In the genomic region with DNA sequence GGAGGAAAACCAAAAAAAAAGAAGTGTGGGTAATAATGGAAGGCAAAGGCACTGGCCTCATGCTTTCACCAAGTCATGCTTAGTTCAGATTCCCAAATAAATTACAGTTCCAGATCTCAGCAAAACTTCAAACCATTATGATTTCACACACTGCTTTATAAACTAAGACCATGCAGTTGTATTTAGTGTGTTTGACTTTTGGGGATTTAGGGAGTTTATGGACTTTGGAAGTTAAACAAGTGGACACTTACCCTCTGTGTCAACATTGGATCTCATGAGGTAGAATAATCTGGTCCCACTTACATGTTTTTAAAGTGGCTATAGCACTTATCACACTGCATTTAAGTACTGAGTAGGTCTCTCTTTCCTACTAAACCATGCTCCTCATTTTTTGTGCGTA, we compare ENCODE assay signal across 1 cellular context.
TF ChIP-seq lines count a peak whose summit lies in the region.

No MANE protein-coding gene starts in this region.

TF ChIP-seq in HepG2, 621 proteins besides CTCF, POLR2A, EP300 and RAD21 (continued from another document and continues in another):
- TF ChIP-seq SIX1 (CRISPR knock-in tag; IDR thresholded peaks at IDR 0.05; ENCODE audit: borderline replicate concordance) (0 out of 2 replicates have a peak, but pooled peaks have one; percentile 33), DPF2 (CRISPR knock-in tag; IDR thresholded peaks at IDR 0.05; ENCODE audit: borderline replicate concordance, low read depth) (peak; percentile 72; the same call in 1 of the 2 replicates), ZNF382 (CRISPR knock-in tag; IDR thresholded peaks at IDR 0.05; ENCODE audit: borderline replicate concordance) (no peak), ZNF432 (CRISPR knock-in tag; IDR thresholded peaks at IDR 0.05; ENCODE audit: borderline replicate concordance) (no peak), HDAC1 (CRISPR knock-in tag; IDR thresholded peaks at IDR 0.05) (peak; percentile 64), ZNF230 (CRISPR knock-in tag; IDR thresholded peaks at IDR 0.05) (no peak), GFI1 (CRISPR knock-in tag; IDR thresholded peaks at IDR 0.05; ENCODE audit: borderline replicate concordance) (peak; percentile 98), CHD4 (IDR thresholded peaks at IDR 0.05; ENCODE audit: borderline replicate concordance, low read length) (no peak), NFE2L1 (CRISPR knock-in tag; IDR thresholded peaks at IDR 0.05; ENCODE audit: borderline replicate concordance) (no peak), THAP11 (CRISPR knock-in tag; IDR thresholded peaks at IDR 0.05) (0 out of 2 replicates have a peak, but pooled peaks have one; percentile 35), SAP130 (CRISPR knock-in tag; IDR thresholded peaks at IDR 0.05; ENCODE audit: low read depth) (peak; percentile 69), KDM5A (IDR thresholded peaks at IDR 0.05; ENCODE audit: borderline replicate concordance, low read length) (no peak), RBM39 (IDR thresholded peaks at IDR 0.05; ENCODE audit: low read depth, low read length, poor library complexity, severe bottlenecking) (no peak), ZNF205 (CRISPR knock-in tag; IDR thresholded peaks at IDR 0.05) (peak; percentile 53; the same call in 1 of the 2 replicates), KDM4B (CRISPR knock-in tag; IDR thresholded peaks at IDR 0.05) (no peak), TOPORS (CRISPR knock-in tag; IDR thresholded peaks at IDR 0.05) (no peak), HMG20B (CRISPR knock-in tag; conservative IDR thresholded peaks at IDR 0.05) (peak; percentile 96), NFE2 (CRISPR knock-in tag; IDR thresholded peaks at IDR 0.05) (no peak), YEATS4 (CRISPR knock-in tag; IDR thresholded peaks at IDR 0.05; ENCODE audit: borderline replicate concordance) (peak; percentile 35; the same call in 1 of the 2 replicates), ZNF12 (CRISPR knock-in tag; IDR thresholded peaks at IDR 0.05) (no peak), ZSCAN21 (CRISPR knock-in tag; IDR thresholded peaks at IDR 0.05; ENCODE audit: borderline replicate concordance) (no peak), RXRB (CRISPR knock-in tag; IDR thresholded peaks at IDR 0.05; ENCODE audit: borderline replicate concordance) (peak; percentile 24; the same call in 1 of the 2 replicates), CREB1 (IDR thresholded peaks at IDR 0.05) (no peak), CREB1 (CRISPR knock-in tag; IDR thresholded peaks at IDR 0.05) (no peak; the same call in 1 of the 2 replicates), TCF7L2 (IDR thresholded peaks at IDR 0.05; ENCODE audit: low read depth, low read length) (no peak), PPARG (CRISPR knock-in tag; conservative IDR thresholded peaks at IDR 0.05) (0 out of 2 replicates have a peak, but pooled peaks have one; percentile 12), SIN3A (IDR thresholded peaks at IDR 0.05; ENCODE audit: borderline replicate concordance, low read depth, low read length) (no peak), ONECUT2 (CRISPR knock-in tag; IDR thresholded peaks at IDR 0.05) (no peak), SP2 (CRISPR knock-in tag; IDR thresholded peaks at IDR 0.05) (no peak), ZNF138 (CRISPR knock-in tag; IDR thresholded peaks at IDR 0.05; ENCODE audit: low read depth) (no peak), HOXA5 (CRISPR knock-in tag; IDR thresholded peaks at IDR 0.05) (no peak), MBD4 (IDR thresholded peaks at IDR 0.05; ENCODE audit: borderline replicate concordance, low read length) (no peak), RELA (CRISPR knock-in tag; IDR thresholded peaks at IDR 0.05) (no peak)
- TF ChIP-seq, protein P1, sequence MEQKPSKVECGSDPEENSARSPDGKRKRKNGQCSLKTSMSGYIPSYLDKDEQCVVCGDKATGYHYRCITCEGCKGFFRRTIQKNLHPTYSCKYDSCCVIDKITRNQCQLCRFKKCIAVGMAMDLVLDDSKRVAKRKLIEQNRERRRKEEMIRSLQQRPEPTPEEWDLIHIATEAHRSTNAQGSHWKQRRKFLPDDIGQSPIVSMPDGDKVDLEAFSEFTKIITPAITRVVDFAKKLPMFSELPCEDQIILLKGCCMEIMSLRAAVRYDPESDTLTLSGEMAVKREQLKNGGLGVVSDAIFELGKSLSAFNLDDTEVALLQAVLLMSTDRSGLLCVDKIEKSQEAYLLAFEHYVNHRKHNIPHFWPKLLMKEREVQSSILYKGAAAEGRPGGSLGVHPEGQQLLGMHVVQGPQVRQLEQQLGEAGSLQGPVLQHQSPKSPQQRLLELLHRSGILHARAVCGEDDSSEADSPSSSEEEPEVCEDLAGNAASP (CRISPR knock-in tag; IDR thresholded peaks at IDR 0.05; ENCODE audit: borderline replicate concordance): peak; percentile 32; the same call in 1 of the 2 replicates
- TF ChIP-seq, protein P2, sequence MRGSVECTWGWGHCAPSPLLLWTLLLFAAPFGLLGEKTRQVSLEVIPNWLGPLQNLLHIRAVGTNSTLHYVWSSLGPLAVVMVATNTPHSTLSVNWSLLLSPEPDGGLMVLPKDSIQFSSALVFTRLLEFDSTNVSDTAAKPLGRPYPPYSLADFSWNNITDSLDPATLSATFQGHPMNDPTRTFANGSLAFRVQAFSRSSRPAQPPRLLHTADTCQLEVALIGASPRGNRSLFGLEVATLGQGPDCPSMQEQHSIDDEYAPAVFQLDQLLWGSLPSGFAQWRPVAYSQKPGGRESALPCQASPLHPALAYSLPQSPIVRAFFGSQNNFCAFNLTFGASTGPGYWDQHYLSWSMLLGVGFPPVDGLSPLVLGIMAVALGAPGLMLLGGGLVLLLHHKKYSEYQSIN (CRISPR knock-in tag; IDR thresholded peaks at IDR 0.05; ENCODE audit: borderline replicate concordance): no peak
- TF ChIP-seq, protein P3, sequence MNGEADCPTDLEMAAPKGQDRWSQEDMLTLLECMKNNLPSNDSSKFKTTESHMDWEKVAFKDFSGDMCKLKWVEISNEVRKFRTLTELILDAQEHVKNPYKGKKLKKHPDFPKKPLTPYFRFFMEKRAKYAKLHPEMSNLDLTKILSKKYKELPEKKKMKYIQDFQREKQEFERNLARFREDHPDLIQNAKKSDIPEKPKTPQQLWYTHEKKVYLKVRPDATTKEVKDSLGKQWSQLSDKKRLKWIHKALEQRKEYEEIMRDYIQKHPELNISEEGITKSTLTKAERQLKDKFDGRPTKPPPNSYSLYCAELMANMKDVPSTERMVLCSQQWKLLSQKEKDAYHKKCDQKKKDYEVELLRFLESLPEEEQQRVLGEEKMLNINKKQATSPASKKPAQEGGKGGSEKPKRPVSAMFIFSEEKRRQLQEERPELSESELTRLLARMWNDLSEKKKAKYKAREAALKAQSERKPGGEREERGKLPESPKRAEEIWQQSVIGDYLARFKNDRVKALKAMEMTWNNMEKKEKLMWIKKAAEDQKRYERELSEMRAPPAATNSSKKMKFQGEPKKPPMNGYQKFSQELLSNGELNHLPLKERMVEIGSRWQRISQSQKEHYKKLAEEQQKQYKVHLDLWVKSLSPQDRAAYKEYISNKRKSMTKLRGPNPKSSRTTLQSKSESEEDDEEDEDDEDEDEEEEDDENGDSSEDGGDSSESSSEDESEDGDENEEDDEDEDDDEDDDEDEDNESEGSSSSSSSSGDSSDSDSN (CRISPR knock-in tag; IDR thresholded peaks at IDR 0.05): no peak
- TF ChIP-seq, protein P4, sequence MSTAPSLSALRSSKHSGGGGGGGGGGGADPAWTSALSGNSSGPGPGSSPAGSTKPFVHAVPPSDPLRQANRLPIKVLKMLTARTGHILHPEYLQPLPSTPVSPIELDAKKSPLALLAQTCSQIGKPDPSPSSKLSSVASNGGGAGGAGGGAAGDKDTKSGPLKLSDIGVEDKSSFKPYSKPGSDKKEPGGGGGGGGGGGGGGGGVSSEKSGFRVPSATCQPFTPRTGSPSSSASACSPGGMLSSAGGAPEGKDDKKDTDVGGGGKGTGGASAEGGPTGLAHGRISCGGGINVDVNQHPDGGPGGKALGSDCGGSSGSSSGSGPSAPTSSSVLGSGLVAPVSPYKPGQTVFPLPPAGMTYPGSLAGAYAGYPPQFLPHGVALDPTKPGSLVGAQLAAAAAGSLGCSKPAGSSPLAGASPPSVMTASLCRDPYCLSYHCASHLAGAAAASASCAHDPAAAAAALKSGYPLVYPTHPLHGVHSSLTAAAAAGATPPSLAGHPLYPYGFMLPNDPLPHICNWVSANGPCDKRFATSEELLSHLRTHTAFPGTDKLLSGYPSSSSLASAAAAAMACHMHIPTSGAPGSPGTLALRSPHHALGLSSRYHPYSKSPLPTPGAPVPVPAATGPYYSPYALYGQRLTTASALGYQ (CRISPR knock-in tag; IDR thresholded peaks at IDR 0.05): 0 out of 2 replicates have a peak, but pooled peaks have one; percentile 32
- TF ChIP-seq, protein P5, sequence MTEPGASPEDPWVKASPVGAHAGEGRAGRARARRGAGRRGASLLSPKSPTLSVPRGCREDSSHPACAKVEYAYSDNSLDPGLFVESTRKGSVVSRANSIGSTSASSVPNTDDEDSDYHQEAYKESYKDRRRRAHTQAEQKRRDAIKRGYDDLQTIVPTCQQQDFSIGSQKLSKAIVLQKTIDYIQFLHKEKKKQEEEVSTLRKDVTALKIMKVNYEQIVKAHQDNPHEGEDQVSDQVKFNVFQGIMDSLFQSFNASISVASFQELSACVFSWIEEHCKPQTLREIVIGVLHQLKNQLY (CRISPR knock-in tag; IDR thresholded peaks at IDR 0.05): peak; percentile 61
- TF ChIP-seq, protein P6, sequence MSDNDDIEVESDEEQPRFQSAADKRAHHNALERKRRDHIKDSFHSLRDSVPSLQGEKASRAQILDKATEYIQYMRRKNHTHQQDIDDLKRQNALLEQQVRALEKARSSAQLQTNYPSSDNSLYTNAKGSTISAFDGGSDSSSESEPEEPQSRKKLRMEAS (IDR thresholded peaks at IDR 0.05): no peak; the same call in 1 of the 2 replicates
- TF ChIP-seq, protein P7, sequence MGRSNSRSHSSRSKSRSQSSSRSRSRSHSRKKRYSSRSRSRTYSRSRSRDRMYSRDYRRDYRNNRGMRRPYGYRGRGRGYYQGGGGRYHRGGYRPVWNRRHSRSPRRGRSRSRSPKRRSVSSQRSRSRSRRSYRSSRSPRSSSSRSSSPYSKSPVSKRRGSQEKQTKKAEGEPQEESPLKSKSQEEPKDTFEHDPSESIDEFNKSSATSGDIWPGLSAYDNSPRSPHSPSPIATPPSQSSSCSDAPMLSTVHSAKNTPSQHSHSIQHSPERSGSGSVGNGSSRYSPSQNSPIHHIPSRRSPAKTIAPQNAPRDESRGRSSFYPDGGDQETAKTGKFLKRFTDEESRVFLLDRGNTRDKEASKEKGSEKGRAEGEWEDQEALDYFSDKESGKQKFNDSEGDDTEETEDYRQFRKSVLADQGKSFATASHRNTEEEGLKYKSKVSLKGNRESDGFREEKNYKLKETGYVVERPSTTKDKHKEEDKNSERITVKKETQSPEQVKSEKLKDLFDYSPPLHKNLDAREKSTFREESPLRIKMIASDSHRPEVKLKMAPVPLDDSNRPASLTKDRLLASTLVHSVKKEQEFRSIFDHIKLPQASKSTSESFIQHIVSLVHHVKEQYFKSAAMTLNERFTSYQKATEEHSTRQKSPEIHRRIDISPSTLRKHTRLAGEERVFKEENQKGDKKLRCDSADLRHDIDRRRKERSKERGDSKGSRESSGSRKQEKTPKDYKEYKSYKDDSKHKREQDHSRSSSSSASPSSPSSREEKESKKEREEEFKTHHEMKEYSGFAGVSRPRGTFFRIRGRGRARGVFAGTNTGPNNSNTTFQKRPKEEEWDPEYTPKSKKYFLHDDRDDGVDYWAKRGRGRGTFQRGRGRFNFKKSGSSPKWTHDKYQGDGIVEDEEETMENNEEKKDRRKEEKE (IDR thresholded peaks at IDR 0.05): no peak
- TF ChIP-seq, protein P8, sequence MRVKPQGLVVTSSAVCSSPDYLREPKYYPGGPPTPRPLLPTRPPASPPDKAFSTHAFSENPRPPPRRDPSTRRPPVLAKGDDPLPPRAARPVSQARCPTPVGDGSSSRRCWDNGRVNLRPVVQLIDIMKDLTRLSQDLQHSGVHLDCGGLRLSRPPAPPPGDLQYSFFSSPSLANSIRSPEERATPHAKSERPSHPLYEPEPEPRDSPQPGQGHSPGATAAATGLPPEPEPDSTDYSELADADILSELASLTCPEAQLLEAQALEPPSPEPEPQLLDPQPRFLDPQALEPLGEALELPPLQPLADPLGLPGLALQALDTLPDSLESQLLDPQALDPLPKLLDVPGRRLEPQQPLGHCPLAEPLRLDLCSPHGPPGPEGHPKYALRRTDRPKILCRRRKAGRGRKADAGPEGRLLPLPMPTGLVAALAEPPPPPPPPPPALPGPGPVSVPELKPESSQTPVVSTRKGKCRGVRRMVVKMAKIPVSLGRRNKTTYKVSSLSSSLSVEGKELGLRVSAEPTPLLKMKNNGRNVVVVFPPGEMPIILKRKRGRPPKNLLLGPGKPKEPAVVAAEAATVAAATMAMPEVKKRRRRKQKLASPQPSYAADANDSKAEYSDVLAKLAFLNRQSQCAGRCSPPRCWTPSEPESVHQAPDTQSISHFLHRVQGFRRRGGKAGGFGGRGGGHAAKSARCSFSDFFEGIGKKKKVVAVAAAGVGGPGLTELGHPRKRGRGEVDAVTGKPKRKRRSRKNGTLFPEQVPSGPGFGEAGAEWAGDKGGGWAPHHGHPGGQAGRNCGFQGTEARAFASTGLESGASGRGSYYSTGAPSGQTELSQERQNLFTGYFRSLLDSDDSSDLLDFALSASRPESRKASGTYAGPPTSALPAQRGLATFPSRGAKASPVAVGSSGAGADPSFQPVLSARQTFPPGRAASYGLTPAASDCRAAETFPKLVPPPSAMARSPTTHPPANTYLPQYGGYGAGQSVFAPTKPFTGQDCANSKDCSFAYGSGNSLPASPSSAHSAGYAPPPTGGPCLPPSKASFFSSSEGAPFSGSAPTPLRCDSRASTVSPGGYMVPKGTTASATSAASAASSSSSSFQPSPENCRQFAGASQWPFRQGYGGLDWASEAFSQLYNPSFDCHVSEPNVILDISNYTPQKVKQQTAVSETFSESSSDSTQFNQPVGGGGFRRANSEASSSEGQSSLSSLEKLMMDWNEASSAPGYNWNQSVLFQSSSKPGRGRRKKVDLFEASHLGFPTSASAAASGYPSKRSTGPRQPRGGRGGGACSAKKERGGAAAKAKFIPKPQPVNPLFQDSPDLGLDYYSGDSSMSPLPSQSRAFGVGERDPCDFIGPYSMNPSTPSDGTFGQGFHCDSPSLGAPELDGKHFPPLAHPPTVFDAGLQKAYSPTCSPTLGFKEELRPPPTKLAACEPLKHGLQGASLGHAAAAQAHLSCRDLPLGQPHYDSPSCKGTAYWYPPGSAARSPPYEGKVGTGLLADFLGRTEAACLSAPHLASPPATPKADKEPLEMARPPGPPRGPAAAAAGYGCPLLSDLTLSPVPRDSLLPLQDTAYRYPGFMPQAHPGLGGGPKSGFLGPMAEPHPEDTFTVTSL (CRISPR knock-in tag; IDR thresholded peaks at IDR 0.05; ENCODE audit: borderline replicate concordance): peak; percentile 80; the same call in 1 of the 2 replicates
